12 cellular contexts compared by ENCODE assay signal in genomic region chr2:126761981-126762878, GRCh38.
DNase-seq lines count a peak whose midpoint lies in the region; ATAC-seq lines count a peak whose summit lies in the region.
"Had no signal": no experiment of that assay in that cellular context is flagged by ENCODE, and none has a peak within 500 bp of the region (broad histone marks: within the 10 kb centered on the region; RNA-seq: fewer than 3 reads in every experiment).

No MANE protein-coding gene starts in this region.

- DNase-seq in activated T-cell treated with anti-CD3 and anti-CD28 coated beads for 48 hours (ENCODE audit: low read depth) (peak; percentile 14), NCI-H187 (lab: John Stamatoyannopoulos, UW) (no peak), HuH-7.5 (ENCODE audit: low spot score) (no peak), midbrain (lab: John Stamatoyannopoulos, UW) (no peak)
- DNase-seq in activated T-cell treated with anti-CD3 and anti-CD28 coated beads, Interleukin-2, amount 50 U/mL, for 1 hour: no peak
- peak; percentile 73 for DNase-seq in activated CD8-positive, alpha-beta memory T cell treated with anti-CD3 and anti-CD28 coated beads for 24 hours
- peak; percentile 23 to 57 (median 47) for DNase-seq in effector memory CD8-positive, alpha-beta T cell
- DNase-seq: GF-D8, NCI-H774 had no signal

- H3K9me3 ChIP-seq in thymus (ENCODE audit: control insufficient read depth): no peaks in the 10 kb centered on the region
- H3K9me3 ChIP-seq: A549, tibial nerve had no signal

- H3K27ac ChIP-seq in thymus (ENCODE audit: low read depth): peak overlapping the region; percentile 84
- H3K27ac ChIP-seq: A549, tibial nerve had no signal

- peak; percentile 98 for ATAC-seq in effector memory CD8-positive, alpha-beta T cell (replicated peaks)
- ATAC-seq: A549 had no signal

- peaks cover 0 to under 1% of the 10 kb centered on the region in 2 donors for H3K27me3 Mint-ChIP-seq in effector memory CD8-positive, alpha-beta T cell

- H3K4me3 Mint-ChIP-seq in effector memory CD8-positive, alpha-beta T cell: peak overlapping the region; percentile 67 to 68

- no peak overlapping the region for H3K4me3 ChIP-seq in thymus (ENCODE audit: low read length)
- H3K4me3 ChIP-seq: A549, tibial nerve had no signal

- H3K27me3 ChIP-seq in thymus (ENCODE audit: control insufficient read depth, insufficient read depth): no peaks in the 10 kb centered on the region
- H3K27me3 ChIP-seq: tibial nerve had no signal

- H3K4me1 ChIP-seq in thymus (ENCODE audit: control insufficient read depth, insufficient read depth, low read length): peaks cover 4% of the 10 kb centered on the region
- H3K4me1 ChIP-seq: A549, tibial nerve had no signal

- 4% methylated on average over 4 of the region's 4 CpGs for WGBS in thymus

- H3K36me3 Mint-ChIP-seq in effector memory CD8-positive, alpha-beta T cell (ENCODE audit: insufficient read depth): no peaks in the 10 kb centered on the region

- H3K27ac Mint-ChIP-seq in effector memory CD8-positive, alpha-beta T cell: peak overlapping the region; percentile 91 to 95

- H3K4me1 Mint-ChIP-seq in effector memory CD8-positive, alpha-beta T cell (ENCODE audit: low read depth in 2 of 2): peaks cover 28 to 39% of the 10 kb centered on the region in 2 donors

- H3K36me3 ChIP-seq in thymus (ENCODE audit: control insufficient read depth, insufficient read depth): no peaks in the 10 kb centered on the region
- H3K36me3 ChIP-seq: tibial nerve had no signal

- H3K9me3 Mint-ChIP-seq in effector memory CD8-positive, alpha-beta T cell: no peaks in the 10 kb centered on the region

Comparison
In these comparisons a context has a peak if more than half of its experiments do, and no peak if none do; other contexts are left out.
1. DNase-seq: peak in activated T-cell treated with anti-CD3 and anti-CD28 coated beads for 48 hours (single experiment), activated CD8-positive, alpha-beta memory T cell treated with anti-CD3 and anti-CD28 coated beads for 24 hours (single experiment) and effector memory CD8-positive, alpha-beta T cell (3 of 3); none in activated T-cell treated with anti-CD3 and anti-CD28 coated beads, Interleukin-2, amount 50 U/mL, for 1 hour (single experiment), NCI-H187 (0 of 2), HuH-7.5 (single experiment) and midbrain (single experiment).